In genomic region chr11:64644348-64645242, GRCh38 we compare ENCODE assay signal across 9 cellular contexts. TPM values are rescaled to one million over a fixed set of nuclear protein-coding genes. Genes with fewer than 3 reads are reported as not detected.
DNase-seq lines count a peak whose midpoint lies in the region; ATAC-seq and TF ChIP-seq lines count a peak whose summit lies in the region.
"Had no signal": no experiment of that assay in that cellular context is flagged by ENCODE, and none has a peak within 500 bp of the region (broad histone marks: within the 10 kb centered on the region; RNA-seq: fewer than 3 reads in every experiment).

No MANE protein-coding gene starts in this region.

- no peak for ATAC-seq in HG02885 (IDR thresholded peaks at IDR 0.05; ENCODE audit: poor library complexity, unreplicated experiment)
- ATAC-seq in HG02610 (IDR thresholded peaks at IDR 0.05; ENCODE audit: unreplicated experiment) = no peak

- H2AFZ ChIP-seq in neuronal stem cell (ENCODE audit: low read length) = no peak overlapping the region

- H3K18ac ChIP-seq in neuronal stem cell (ENCODE audit: low read length) = peak overlapping the region; percentile 78

- DNase-seq in NCI-H2171 treated with DMSO at 0.1 percent for 48 hours (lab: John Stamatoyannopoulos, UW) (peak; percentile 49), NCI-H2171 (lab: John Stamatoyannopoulos, UW) (no peak), HuH-7.5 (ENCODE audit: low spot score) (peak; percentile 46), neuronal stem cell (ENCODE audit: low spot score) (no peak)
- no peak for DNase-seq in stimulated activated naive CD4-positive, alpha-beta T cell (lab: John Stamatoyannopoulos, UW)
- DNase-seq: colonic mucosa had no signal

- H3K4me1 Mint-ChIP-seq in brain = peaks cover 50% of the 10 kb centered on the region

- H3K27me3 ChIP-seq in neuronal stem cell (ENCODE audit: control insufficient read depth in 3 of 3, insufficient read depth in 3 of 3, low read depth in 1 of 3, low read length in 3 of 3) = peaks cover 8 to 54% (median 33%) of the 10 kb centered on the region in 3 experiments

- H3K9me3 ChIP-seq in neuronal stem cell (replicated peaks in 1 of 2; ENCODE audit: control insufficient read depth in 2 of 2, insufficient read depth in 1 of 2, low read depth in 1 of 2, low read length in 2 of 2) = peaks cover 2 to 3% of the 10 kb centered on the region in 2 donors
- H3K9me3 ChIP-seq: colonic mucosa had no signal

- H3K27ac ChIP-seq in neuronal stem cell (replicated peaks; ENCODE audit: low read length) = no peak overlapping the region
- H3K27ac ChIP-seq: colonic mucosa had no signal

- H3K27ac Mint-ChIP-seq in brain = peak overlapping the region; percentile 66 to 99 (median 93)

- H3K9ac ChIP-seq in neuronal stem cell (ENCODE audit: low read depth, low read length, poor library complexity) = peak overlapping the region; percentile 38

- H2AK5ac ChIP-seq in neuronal stem cell (ENCODE audit: low read depth, low read length) = peak overlapping the region; percentile 90

- H3K4me2 ChIP-seq in neuronal stem cell (ENCODE audit: insufficient read depth, low read length, poor library complexity, severe bottlenecking) = peak overlapping the region; percentile 68

- H4K91ac ChIP-seq in neuronal stem cell (ENCODE audit: low read depth, low read length, poor library complexity) = peak overlapping the region; percentile 5

- H3K4ac ChIP-seq in neuronal stem cell (ENCODE audit: low read length) = no peak overlapping the region

- WGBS in neuronal stem cell (ENCODE audit: extremely low coverage in 2 of 2, insufficient read length in 2 of 2, insufficient replicate concordance in 1 of 2), 2 donors = no CpG with 5 or more reads among the region's 14 CpGs

- H3K36me3 ChIP-seq in neuronal stem cell (replicated peaks in 1 of 2; ENCODE audit: control insufficient read depth in 2 of 2, insufficient read depth in 2 of 2, low read length in 2 of 2) = no peaks in the 10 kb centered on the region
- H3K36me3 ChIP-seq: colonic mucosa had no signal

- H3K23ac ChIP-seq in neuronal stem cell (ENCODE audit: low read depth, low read length, poor library complexity) = peak overlapping the region; percentile 17

- H4K8ac ChIP-seq in neuronal stem cell (ENCODE audit: low read depth, low read length) = no peak overlapping the region

- H2BK15ac ChIP-seq in neuronal stem cell (ENCODE audit: low read length) = peak overlapping the region; percentile 78

- H2BK12ac ChIP-seq in neuronal stem cell (ENCODE audit: low read length) = no peak overlapping the region

- H3K79me1 ChIP-seq in neuronal stem cell (ENCODE audit: low read depth, low read length) = peaks cover 7% of the 10 kb centered on the region

- H3K4me1 ChIP-seq in neuronal stem cell (ENCODE audit: control insufficient read depth in 2 of 2, insufficient read depth in 1 of 2, low read depth in 1 of 2, low read length in 2 of 2) = peaks cover 13 to 26% of the 10 kb centered on the region in 2 donors
- H3K4me1 ChIP-seq: colonic mucosa had no signal

- H2BK120ac ChIP-seq in neuronal stem cell (ENCODE audit: low read depth, low read length) = peak overlapping the region; percentile 2

- no peak overlapping the region for H2BK5ac ChIP-seq in neuronal stem cell (ENCODE audit: low read length)

- no peak overlapping the region for H3K14ac ChIP-seq in neuronal stem cell (ENCODE audit: low read length)

- H3K27me3 Mint-ChIP-seq in brain = peaks cover 3% of the 10 kb centered on the region

- peak overlapping the region in 1 of 2 donors; percentile 64 for H3K4me3 ChIP-seq in neuronal stem cell (ENCODE audit: low read length in 2 of 2)
- H3K4me3 ChIP-seq: colonic mucosa had no signal

- H3K4me3 Mint-ChIP-seq in brain = peak overlapping the region; percentile 87 to 97 (median 94)

- no peaks in the 10 kb centered on the region for H3K36me3 Mint-ChIP-seq in brain

- peak; percentile 16 to 33 for TF ChIP-seq CTCF in brain (conservative IDR thresholded peaks at IDR 0.05)

- no peaks in the 10 kb centered on the region for H3K9me3 Mint-ChIP-seq in brain

RNA-seq across cellular contexts. Expression of gene SLC22A12, which starts 53.6 kb away (rescaled TPM):
- polyA plus RNA-seq in brain (ENCODE audit: insufficient read depth, low read depth, low replicate concordance) = not detected
- not detected for polyA plus RNA-seq in neuronal stem cell (2013, experiment 1 of 2)
- polyA plus RNA-seq in neuronal stem cell (2013, experiment 2 of 2) = not detected

Comparison
In these comparisons a context has a peak if more than half of its experiments do, and no peak if none do; other contexts are left out.
1. DNase-seq: peak in NCI-H2171 treated with DMSO at 0.1 percent for 48 hours (single experiment) and HuH-7.5 (single experiment); none in NCI-H2171 (single experiment), neuronal stem cell (single experiment) and stimulated activated naive CD4-positive, alpha-beta T cell (0 of 6).